ENCODE assay signal across 9 cellular contexts in genomic region chr2:11692966-11693521, GRCh38. TPM values are rescaled to one million over a fixed set of nuclear protein-coding genes. Genes with fewer than 3 reads are reported as not detected.
DNase-seq lines count a peak whose midpoint lies in the region; ATAC-seq and TF ChIP-seq lines count a peak whose summit lies in the region.
"Had no signal": no experiment of that assay in that cellular context is flagged by ENCODE, and none has a peak within 500 bp of the region (broad histone marks: within the 10 kb centered on the region; RNA-seq: fewer than 3 reads in every experiment).

No MANE protein-coding gene starts in this region.

- peak overlapping the region in 1 of 8 donors; percentile 47 for H3K4me3 Mint-ChIP-seq in CD4-positive, alpha-beta memory T cell
- H3K4me3 Mint-ChIP-seq in stimulated activated naive B cell treated with anti-CD40 and anti-IgM and Interleukin-4, amounts not matched to agents 10 μg/mL and 1 μg/mL and 100 μg/mL, for 72 hours = no peak overlapping the region

- H3K4me3 ChIP-seq in CD4-positive, alpha-beta memory T cell (ENCODE audit: low read length in 2 of 2) = no peak overlapping the region
- H3K4me3 ChIP-seq in mucosa of descending colon = no peak overlapping the region

- peaks cover 9% of the 10 kb centered on the region for H3K4me1 ChIP-seq in CD4-positive, alpha-beta memory T cell (ENCODE audit: insufficient read depth, low read length)
- H3K4me1 ChIP-seq in mucosa of descending colon (ENCODE audit: low read depth) = peaks cover 8% of the 10 kb centered on the region

- H3K9me3 Mint-ChIP-seq in CD4-positive, alpha-beta memory T cell = no peaks in the 10 kb centered on the region
- H3K9me3 Mint-ChIP-seq in stimulated activated naive B cell treated with anti-CD40 and anti-IgM and Interleukin-4, amounts not matched to agents 10 μg/mL and 1 μg/mL and 100 μg/mL, for 72 hours = no peaks in the 10 kb centered on the region
- H3K9me3 Mint-ChIP-seq: IgD-negative memory B cell had no signal

- no peaks in the 10 kb centered on the region for H3K9me3 ChIP-seq in CD4-positive, alpha-beta memory T cell (ENCODE audit: control insufficient read depth in 1 of 2, low read length in 2 of 2)
- H3K9me3 ChIP-seq in mucosa of descending colon = no peaks in the 10 kb centered on the region

- H3K36me3 ChIP-seq in CD4-positive, alpha-beta memory T cell (ENCODE audit: insufficient read depth, low read length) = no peaks in the 10 kb centered on the region
- H3K36me3 ChIP-seq in mucosa of descending colon (ENCODE audit: low read depth) = no peaks in the 10 kb centered on the region

- DNase-seq in CD4-positive, alpha-beta memory T cell = peak; percentile 57 to 67 (median 64)
- DNase-seq in NCI-H748 treated with DMSO at 0.1 percent for 48 hours (lab: John Stamatoyannopoulos, UW) = peak; percentile 47
- peak; percentile 52 to 54 for DNase-seq in activated CD4-positive, alpha-beta T cell treated with anti-CD3 and anti-CD28 coated beads, Interleukin-2, amount 50 U/mL, for 4 hours
- peak; percentile 31 for DNase-seq in effector CD8-positive, alpha-beta T cell (lab: John Stamatoyannopoulos, UW)
- peak in 2 of 3 donors; percentile 38 to 92 for DNase-seq in mucosa of descending colon
- DNase-seq in stimulated activated naive B cell treated with anti-CD40 and anti-IgM and Interleukin-4, amounts not matched to agents 10 μg/mL and 1 μg/mL and 100 μg/mL, for 72 hours = peak; percentile 54

- CTCF ChIA-PET in CD4-positive, alpha-beta memory T cell (lab: Charles Lee; ENCODE audit: partially characterized antibody) = interaction anchor here (0.7 to 16.4 kb wide), 31 partner anchors 10 to 1314 kb away, joined by 3 to 476 read pairs (median 5); partner anchors contain the start of genes E2F6 and LPIN1

- peaks cover 5 to 10% (median 7%) of the 10 kb centered on the region in 4 donors for H3K4me1 Mint-ChIP-seq in CD4-positive, alpha-beta memory T cell
- H3K4me1 Mint-ChIP-seq in stimulated activated naive B cell treated with anti-CD40 and anti-IgM and Interleukin-4, amounts not matched to agents 10 μg/mL and 1 μg/mL and 100 μg/mL, for 72 hours = peaks cover 16 to 23% of the 10 kb centered on the region in 2 donors

- H3K27ac ChIP-seq in CD4-positive, alpha-beta memory T cell (ENCODE audit: low read depth, low read length) = no peak overlapping the region

- intact Hi-C loops in CD4-positive, alpha-beta memory T cell (cut with micrococcal nuclease) = loop anchor here (1.0 kb wide), 2 partner anchors 53 to 86 kb away; partner anchors contain the start of gene LPIN1
- intact Hi-C loops in mucosa of descending colon (cut with DNase I, micrococcal nuclease) = loop anchor here (5.0 kb wide), 2 partner anchors 84 to 89 kb away; no protein-coding TSS in a partner anchor

- no peaks in the 10 kb centered on the region for H3K27me3 Mint-ChIP-seq in CD4-positive, alpha-beta memory T cell
- H3K27me3 Mint-ChIP-seq in stimulated activated naive B cell treated with anti-CD40 and anti-IgM and Interleukin-4, amounts not matched to agents 10 μg/mL and 1 μg/mL and 100 μg/mL, for 72 hours = peaks cover 22 to 32% of the 10 kb centered on the region in 2 donors

- peak overlapping the region in 1 of 7 donors; percentile 49 for H3K27ac Mint-ChIP-seq in CD4-positive, alpha-beta memory T cell
- no peak overlapping the region for H3K27ac Mint-ChIP-seq in stimulated activated naive B cell treated with anti-CD40 and anti-IgM and Interleukin-4, amounts not matched to agents 10 μg/mL and 1 μg/mL and 100 μg/mL, for 72 hours

- ATAC-seq in GM19395 (IDR thresholded peaks at IDR 0.05; ENCODE audit: unreplicated experiment) (peak; percentile 88), HG03442 (IDR thresholded peaks at IDR 0.05; ENCODE audit: unreplicated experiment) (peak; percentile 77), mucosa of descending colon (peak; percentile 87)
- peak; percentile 72 to 83 for ATAC-seq in stimulated activated naive B cell treated with anti-CD40 and anti-IgM and Interleukin-4, amounts not matched to agents 10 μg/mL and 1 μg/mL and 100 μg/mL, for 72 hours (replicated peaks)

- peak; percentile 58 for TF ChIP-seq CTCF in mucosa of descending colon (IDR thresholded peaks at IDR 0.05)

- no peaks in the 10 kb centered on the region for H3K27me3 ChIP-seq in CD4-positive, alpha-beta memory T cell (ENCODE audit: insufficient read depth, low read length)

- H3K36me3 Mint-ChIP-seq in CD4-positive, alpha-beta memory T cell = no peaks in the 10 kb centered on the region
- H3K36me3 Mint-ChIP-seq in stimulated activated naive B cell treated with anti-CD40 and anti-IgM and Interleukin-4, amounts not matched to agents 10 μg/mL and 1 μg/mL and 100 μg/mL, for 72 hours = no peaks in the 10 kb centered on the region
- H3K36me3 Mint-ChIP-seq: IgD-negative memory B cell had no signal

- POLR2A ChIA-PET in CD4-positive, alpha-beta memory T cell (lab: Charles Lee; ENCODE audit: partially characterized antibody) = interaction anchor here (0.8 to 1.2 kb wide), 5 partner anchors 51 to 91 kb away, joined by 3 to 6 read pairs (median 5); no protein-coding TSS in a partner anchor

RNA-seq across cellular contexts. Expression of gene NTSR2, which starts 23.0 kb away (rescaled TPM):
- not detected for total RNA-seq in CD4-positive, alpha-beta memory T cell
- polyA plus RNA-seq in CD4-positive, alpha-beta memory T cell = not detected
- total RNA-seq in mucosa of descending colon = not detected
- polyA plus RNA-seq: IgD-negative memory B cell had no signal

RNA-seq across cellular contexts. Expression of gene LPIN1, which starts 53.4 kb away (rescaled TPM):
- total RNA-seq in CD4-positive, alpha-beta memory T cell = 10 to 100 TPM; 74.3 to 83.9 TPM
- polyA plus RNA-seq in CD4-positive, alpha-beta memory T cell = 10 to 100 TPM; 13.3 to 28.7 TPM
- total RNA-seq in mucosa of descending colon = 10 to 100 TPM; 29.7 to 38.4 (median 30.4) TPM
